1 cellular context compared by ENCODE assay signal in genomic region chr11:47183969-47184368, GRCh38.
TF ChIP-seq lines count a peak whose summit lies in the region.

No MANE protein-coding gene starts in this region.

TF ChIP-seq in endothelial cell of umbilical vein, 7 proteins besides CTCF, POLR2A, EP300 and RAD21:
- TF ChIP-seq FOS (IDR thresholded peaks at IDR 0.05; ENCODE audit: borderline replicate concordance, insufficient read depth, low read length) (no peak), MYC (IDR thresholded peaks at IDR 0.05; ENCODE audit: low read depth, low read length) (no peak), JUN (IDR thresholded peaks at IDR 0.05; ENCODE audit: borderline replicate concordance, insufficient read depth, insufficient read length, low read depth) (no peak), MAX (IDR thresholded peaks at IDR 0.05; ENCODE audit: insufficient read depth, insufficient read length) (no peak), POLR2AphosphoS5 (IDR thresholded peaks at IDR 0.05; ENCODE audit: insufficient read depth, low read depth, low read length) (no peak), GATA2 (IDR thresholded peaks at IDR 0.05; ENCODE audit: insufficient read depth, insufficient read length, low read depth, low read length) (no peak), EZH2 (IDR thresholded peaks at IDR 0.05; ENCODE audit: borderline replicate concordance, low read depth, low read length, severe bottlenecking) (no peak)
